ENCODE assay signal across 1 cellular context in the genomic region with DNA sequence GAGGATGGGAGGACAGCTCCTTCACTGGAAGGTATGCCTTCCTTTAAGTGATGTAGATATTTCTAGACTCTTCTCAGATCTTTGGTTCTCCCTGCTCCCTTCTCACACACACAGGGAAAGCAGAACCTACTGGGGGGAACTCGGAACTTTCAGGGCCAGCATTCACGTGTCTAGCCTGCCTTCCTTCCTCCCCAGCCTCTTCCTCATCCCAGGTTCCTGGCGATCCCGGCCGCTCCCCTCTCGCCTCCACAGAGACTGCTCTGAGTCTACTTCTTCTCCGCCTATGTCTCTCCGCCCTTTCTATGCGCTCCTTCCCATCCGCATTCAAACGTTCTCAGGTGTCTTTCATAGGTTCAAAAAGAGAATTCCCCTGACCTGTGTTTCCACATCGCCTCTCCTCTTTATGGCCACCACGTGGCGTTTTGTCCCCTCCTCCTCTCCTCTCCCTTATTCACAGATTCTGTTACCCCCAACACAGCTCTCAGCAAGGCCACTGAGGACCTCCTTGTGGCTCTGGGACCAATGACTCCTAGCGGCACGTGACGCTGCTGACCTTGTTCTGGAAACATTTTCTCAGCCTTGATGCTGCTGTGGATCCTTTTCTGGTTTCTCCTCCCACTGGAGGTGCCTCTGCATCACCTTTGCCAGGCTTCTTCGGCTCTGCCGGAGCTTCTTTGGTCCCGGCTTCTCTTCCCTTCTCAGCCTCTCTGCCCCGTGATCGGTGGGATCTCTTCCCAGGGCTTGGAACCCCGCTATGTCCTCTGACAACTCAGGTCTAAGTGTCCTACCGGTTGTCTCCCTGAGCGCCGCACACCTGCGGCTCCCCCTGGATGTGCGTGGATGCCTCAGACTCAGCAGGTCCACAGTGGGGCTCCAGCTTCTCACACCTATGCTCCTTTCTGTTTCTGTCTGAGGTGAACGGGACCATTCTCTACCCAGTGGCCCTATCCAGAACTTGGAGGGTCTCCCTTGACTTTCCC.
TF ChIP-seq lines count a peak whose summit lies in the region.

No MANE protein-coding gene starts in this region.

TF ChIP-seq in HepG2, 621 proteins besides CTCF, POLR2A, EP300 and RAD21 (continued from another document):
- TF ChIP-seq, protein P1, sequence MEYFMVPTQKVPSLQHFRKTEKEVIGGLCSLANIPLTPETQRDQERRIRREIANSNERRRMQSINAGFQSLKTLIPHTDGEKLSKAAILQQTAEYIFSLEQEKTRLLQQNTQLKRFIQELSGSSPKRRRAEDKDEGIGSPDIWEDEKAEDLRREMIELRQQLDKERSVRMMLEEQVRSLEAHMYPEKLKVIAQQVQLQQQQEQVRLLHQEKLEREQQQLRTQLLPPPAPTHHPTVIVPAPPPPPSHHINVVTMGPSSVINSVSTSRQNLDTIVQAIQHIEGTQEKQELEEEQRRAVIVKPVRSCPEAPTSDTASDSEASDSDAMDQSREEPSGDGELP (IDR thresholded peaks at IDR 0.05; ENCODE audit: borderline replicate concordance, low read depth), result no peak
- no peak for TF ChIP-seq NRL (CRISPR knock-in tag; IDR thresholded peaks at IDR 0.05; ENCODE audit: borderline replicate concordance)
- TF ChIP-seq POLR2G (IDR thresholded peaks at IDR 0.05; ENCODE audit: low read depth, low read length), result no peak
- no peak for TF ChIP-seq HMG20A (CRISPR knock-in tag; IDR thresholded peaks at IDR 0.05; ENCODE audit: borderline replicate concordance)
